Comparison of ENCODE assay signal across 15 cellular contexts in the genomic region with DNA sequence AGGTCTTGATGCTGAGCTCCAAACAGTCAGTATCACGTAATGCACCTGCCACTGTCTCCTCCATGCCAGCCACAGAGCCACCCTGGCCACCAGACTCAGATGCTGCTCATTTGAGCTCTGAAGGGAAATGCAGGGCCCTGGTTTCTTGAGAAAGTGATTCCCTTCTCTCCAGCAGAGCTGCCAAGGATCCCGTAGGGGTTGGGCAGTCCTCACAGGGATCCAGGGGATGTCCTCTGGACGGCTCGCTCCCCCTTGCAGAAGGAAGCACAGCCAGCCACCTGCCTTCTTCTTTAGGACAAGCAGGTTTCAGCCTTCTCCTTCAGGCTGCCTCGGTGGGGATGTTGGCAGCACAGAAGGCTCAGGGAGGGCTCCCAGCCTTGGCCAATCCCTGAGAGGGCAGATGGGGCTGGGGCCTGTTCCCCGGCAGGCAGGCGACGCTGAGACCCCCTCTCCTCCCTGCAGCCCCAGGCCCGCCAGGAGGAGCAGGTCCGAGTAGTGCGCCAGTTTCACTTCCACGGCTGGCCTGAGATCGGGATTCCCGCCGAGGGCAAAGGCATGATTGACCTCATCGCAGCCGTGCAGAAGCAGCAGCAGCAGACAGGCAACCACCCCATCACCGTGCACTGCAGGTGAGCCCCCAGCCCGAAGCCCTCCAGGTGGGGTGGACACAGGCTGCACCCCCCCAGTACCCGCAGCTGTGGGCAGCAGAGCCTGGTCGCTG.
"Had no signal": no experiment of that assay in that cellular context is flagged by ENCODE, and none has a peak within 500 bp of the region (broad histone marks: within the 10 kb centered on the region; RNA-seq: fewer than 3 reads in every experiment).

No MANE protein-coding gene starts in this region.

- H3K4me1 ChIP-seq: heart left ventricle, lower lobe of right lung, right lobe of liver, transverse colon had no signal

- H3K4me3 Mint-ChIP-seq: activated CD4-positive, alpha-beta T cell treated with anti-CD3 and anti-CD28 coated beads, Interleukin-2, amount 10 ng/mL, durations not matched to agents 7 days and 5 days; activated naive CD8-positive, alpha-beta T cell treated with anti-CD3 and anti-CD28 coated beads, Interleukin-2, amount 10 ng/mL, durations not matched to agents 7 days and 5 days; immature natural killer cell; mesothelial cell of epicardium; neural crest cell had no signal

- H3K9me3 ChIP-seq: heart left ventricle, lower lobe of right lung, ovary, right lobe of liver, transverse colon had no signal

- H3K27ac ChIP-seq: brain microvascular endothelial cell, heart left ventricle, lower lobe of right lung, ovary, right lobe of liver, transverse colon had no signal

- H3K27ac Mint-ChIP-seq: activated CD4-positive, alpha-beta T cell treated with anti-CD3 and anti-CD28 coated beads, Interleukin-2, amount 10 ng/mL, durations not matched to agents 7 days and 5 days; activated naive CD8-positive, alpha-beta T cell treated with anti-CD3 and anti-CD28 coated beads, Interleukin-2, amount 10 ng/mL, durations not matched to agents 7 days and 5 days; mesothelial cell of epicardium had no signal

- H3K36me3 ChIP-seq: ovary, right lobe of liver had no signal

- H3K4me3 ChIP-seq: heart left ventricle, lower lobe of right lung, ovary, right lobe of liver, transverse colon had no signal

- DNase-seq: activated CD4-positive, alpha-beta T cell treated with anti-CD3 and anti-CD28 coated beads, Interleukin-2, amount 10 ng/mL, durations not matched to agents 7 days and 5 days; activated gamma-delta T cell treated with Interleukin-2 at 50 U/mL for 16 hours; activated naive CD8-positive, alpha-beta T cell treated with anti-CD3 and anti-CD28 coated beads, Interleukin-2, amount 10 ng/mL, durations not matched to agents 7 days and 5 days; brain microvascular endothelial cell; effector memory CD4-positive, alpha-beta T cell; immature natural killer cell; lower lobe of right lung; ovary; stimulated activated naive CD4-positive, alpha-beta T cell; substantia nigra; transverse colon had no signal

- H3K4me1 Mint-ChIP-seq: mesothelial cell of epicardium, neural crest cell had no signal

- H3K9me3 Mint-ChIP-seq: activated CD4-positive, alpha-beta T cell treated with anti-CD3 and anti-CD28 coated beads, Interleukin-2, amount 10 ng/mL, durations not matched to agents 7 days and 5 days; activated naive CD8-positive, alpha-beta T cell treated with anti-CD3 and anti-CD28 coated beads, Interleukin-2, amount 10 ng/mL, durations not matched to agents 7 days and 5 days; immature natural killer cell; neural crest cell had no signal

- H3K27me3 ChIP-seq: brain microvascular endothelial cell, heart left ventricle, ovary, transverse colon had no signal

- H3K27me3 Mint-ChIP-seq: activated CD4-positive, alpha-beta T cell treated with anti-CD3 and anti-CD28 coated beads, Interleukin-2, amount 10 ng/mL, durations not matched to agents 7 days and 5 days; activated naive CD8-positive, alpha-beta T cell treated with anti-CD3 and anti-CD28 coated beads, Interleukin-2, amount 10 ng/mL, durations not matched to agents 7 days and 5 days had no signal
